Comparison of ENCODE assay signal across 1 cellular context in the genomic region with DNA sequence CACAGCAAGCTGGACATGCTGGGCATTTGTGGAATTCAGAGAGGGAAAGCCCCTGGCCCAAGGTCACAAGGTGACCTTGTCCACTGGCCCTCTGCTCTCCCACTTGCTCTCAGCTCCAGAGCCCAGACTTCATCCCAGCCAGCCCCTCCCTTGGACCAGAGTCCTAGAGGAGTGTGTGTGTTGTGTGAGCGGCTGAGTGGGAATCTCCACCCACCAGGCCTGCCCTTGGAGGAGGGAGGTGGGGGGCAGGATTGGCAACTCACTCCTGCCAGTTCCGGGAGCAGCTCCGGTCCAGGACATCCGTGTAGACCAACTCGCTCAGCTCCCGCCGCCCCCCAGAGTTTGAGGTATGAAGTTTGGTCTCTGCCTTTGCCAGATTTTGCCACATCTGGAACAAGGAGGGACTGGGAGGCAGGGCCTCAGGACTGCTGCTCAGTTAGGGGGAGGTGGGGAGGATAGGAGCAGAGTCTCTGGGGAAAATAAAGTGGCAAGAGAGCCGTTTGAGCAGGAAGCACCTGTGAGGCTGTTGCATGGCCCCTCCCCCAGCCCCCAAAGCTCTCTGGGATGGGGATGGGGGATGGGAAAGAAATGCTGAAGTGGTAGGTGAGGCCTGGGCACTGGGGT.
TF ChIP-seq lines count a peak whose summit lies in the region.

No MANE protein-coding gene starts in this region.

TF ChIP-seq in HepG2, 621 proteins besides CTCF, POLR2A, EP300 and RAD21 (continued from another document and continues in another):
- TF ChIP-seq, protein P1, sequence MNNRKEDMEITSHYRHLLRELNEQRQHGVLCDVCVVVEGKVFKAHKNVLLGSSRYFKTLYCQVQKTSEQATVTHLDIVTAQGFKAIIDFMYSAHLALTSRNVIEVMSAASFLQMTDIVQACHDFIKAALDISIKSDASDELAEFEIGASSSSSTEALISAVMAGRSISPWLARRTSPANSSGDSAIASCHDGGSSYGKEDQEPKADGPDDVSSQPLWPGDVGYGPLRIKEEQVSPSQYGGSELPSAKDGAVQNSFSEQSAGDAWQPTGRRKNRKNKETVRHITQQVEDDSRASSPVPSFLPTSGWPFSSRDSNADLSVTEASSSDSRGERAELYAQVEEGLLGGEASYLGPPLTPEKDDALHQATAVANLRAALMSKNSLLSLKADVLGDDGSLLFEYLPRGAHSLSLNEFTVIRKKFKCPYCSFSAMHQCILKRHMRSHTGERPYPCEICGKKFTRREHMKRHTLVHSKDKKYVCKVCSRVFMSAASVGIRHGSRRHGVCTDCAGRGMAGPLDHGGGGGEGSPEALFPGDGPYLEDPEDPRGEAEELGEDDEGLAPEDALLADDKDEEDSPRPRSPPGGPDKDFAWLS (CRISPR knock-in tag; IDR thresholded peaks at IDR 0.05; ENCODE audit: borderline replicate concordance): no peak
- TF ChIP-seq, protein P2, sequence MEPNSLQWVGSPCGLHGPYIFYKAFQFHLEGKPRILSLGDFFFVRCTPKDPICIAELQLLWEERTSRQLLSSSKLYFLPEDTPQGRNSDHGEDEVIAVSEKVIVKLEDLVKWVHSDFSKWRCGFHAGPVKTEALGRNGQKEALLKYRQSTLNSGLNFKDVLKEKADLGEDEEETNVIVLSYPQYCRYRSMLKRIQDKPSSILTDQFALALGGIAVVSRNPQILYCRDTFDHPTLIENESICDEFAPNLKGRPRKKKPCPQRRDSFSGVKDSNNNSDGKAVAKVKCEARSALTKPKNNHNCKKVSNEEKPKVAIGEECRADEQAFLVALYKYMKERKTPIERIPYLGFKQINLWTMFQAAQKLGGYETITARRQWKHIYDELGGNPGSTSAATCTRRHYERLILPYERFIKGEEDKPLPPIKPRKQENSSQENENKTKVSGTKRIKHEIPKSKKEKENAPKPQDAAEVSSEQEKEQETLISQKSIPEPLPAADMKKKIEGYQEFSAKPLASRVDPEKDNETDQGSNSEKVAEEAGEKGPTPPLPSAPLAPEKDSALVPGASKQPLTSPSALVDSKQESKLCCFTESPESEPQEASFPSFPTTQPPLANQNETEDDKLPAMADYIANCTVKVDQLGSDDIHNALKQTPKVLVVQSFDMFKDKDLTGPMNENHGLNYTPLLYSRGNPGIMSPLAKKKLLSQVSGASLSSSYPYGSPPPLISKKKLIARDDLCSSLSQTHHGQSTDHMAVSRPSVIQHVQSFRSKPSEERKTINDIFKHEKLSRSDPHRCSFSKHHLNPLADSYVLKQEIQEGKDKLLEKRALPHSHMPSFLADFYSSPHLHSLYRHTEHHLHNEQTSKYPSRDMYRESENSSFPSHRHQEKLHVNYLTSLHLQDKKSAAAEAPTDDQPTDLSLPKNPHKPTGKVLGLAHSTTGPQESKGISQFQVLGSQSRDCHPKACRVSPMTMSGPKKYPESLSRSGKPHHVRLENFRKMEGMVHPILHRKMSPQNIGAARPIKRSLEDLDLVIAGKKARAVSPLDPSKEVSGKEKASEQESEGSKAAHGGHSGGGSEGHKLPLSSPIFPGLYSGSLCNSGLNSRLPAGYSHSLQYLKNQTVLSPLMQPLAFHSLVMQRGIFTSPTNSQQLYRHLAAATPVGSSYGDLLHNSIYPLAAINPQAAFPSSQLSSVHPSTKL (CRISPR knock-in tag; IDR thresholded peaks at IDR 0.05): peak; percentile 63
- TF ChIP-seq MED1 (CRISPR knock-in tag; IDR thresholded peaks at IDR 0.05) (peak; percentile 50), SOX13 (IDR thresholded peaks at IDR 0.05) (no peak), SOX13 (CRISPR knock-in tag; conservative IDR thresholded peaks at IDR 0.05 in 1 of 2, IDR thresholded peaks at IDR 0.05 in 1 of 2) (no peak; a peak in 1 of 4 replicates), FOXO4 (CRISPR knock-in tag; conservative IDR thresholded peaks at IDR 0.05) (0 out of 2 replicates have a peak, but pooled peaks have one; percentile 71), TEAD3 (CRISPR knock-in tag; optimal IDR thresholded peaks at IDR 0.05; ENCODE audit: borderline replicate concordance) (peak; percentile 58), ATF1 (CRISPR knock-in tag; IDR thresholded peaks at IDR 0.05) (peak; percentile 39; the same call in 1 of the 2 replicates), HDAC2 (CRISPR knock-in tag; IDR thresholded peaks at IDR 0.05) (peak; percentile 65; the same call in 1 of the 2 replicates), BCL3 (CRISPR knock-in tag; IDR thresholded peaks at IDR 0.05) (peak; percentile 95), RFXAP (CRISPR knock-in tag; IDR thresholded peaks at IDR 0.05; ENCODE audit: borderline replicate concordance) (0 out of 2 replicates have a peak, but pooled peaks have one; percentile 10), SP5 (CRISPR knock-in tag; IDR thresholded peaks at IDR 0.05; ENCODE audit: borderline replicate concordance, low read depth) (peak; percentile 86; the same call in 1 of the 2 replicates), SAFB2 (CRISPR knock-in tag; IDR thresholded peaks at IDR 0.05; ENCODE audit: borderline replicate concordance, low read depth) (no peak), SALL2 (CRISPR knock-in tag; IDR thresholded peaks at IDR 0.05) (no peak), PREB (CRISPR knock-in tag; IDR thresholded peaks at IDR 0.05) (no peak), ZNF580 (CRISPR knock-in tag; IDR thresholded peaks at IDR 0.05; ENCODE audit: borderline replicate concordance, low read depth) (peak; percentile 59; the same call in 1 of the 2 replicates), ARNT (IDR thresholded peaks at IDR 0.05) (no peak), HOXA3 (CRISPR knock-in tag; IDR thresholded peaks at IDR 0.05) (peak; percentile 57; the same call in 1 of the 2 replicates), NR2C2 (CRISPR knock-in tag; IDR thresholded peaks at IDR 0.05; ENCODE audit: borderline replicate concordance) (0 out of 2 replicates have a peak, but pooled peaks have one; percentile 41), ZNF687 (CRISPR knock-in tag; IDR thresholded peaks at IDR 0.05) (peak; percentile 84), ZNF101 (CRISPR knock-in tag; IDR thresholded peaks at IDR 0.05; ENCODE audit: borderline replicate concordance, low read depth) (no peak), MBNL3 (CRISPR knock-in tag; conservative IDR thresholded peaks at IDR 0.05) (no peak), ZSCAN25 (CRISPR knock-in tag; IDR thresholded peaks at IDR 0.05) (0 out of 2 replicates have a peak, but pooled peaks have one; percentile 5), ZNF547 (CRISPR knock-in tag; IDR thresholded peaks at IDR 0.05) (0 out of 2 replicates have a peak, but pooled peaks have one; percentile 19), SP4 (CRISPR knock-in tag; IDR thresholded peaks at IDR 0.05) (0 out of 2 replicates have a peak, but pooled peaks have one; percentile 53), POLR2AphosphoS5 (IDR thresholded peaks at IDR 0.05; ENCODE audit: low read depth, low read length) (peak; percentile 25; the same call in 1 of the 2 replicates), XRCC5 (optimal IDR thresholded peaks at IDR 0.05; ENCODE audit: low read length) (peak; percentile 43), ZBTB20 (CRISPR knock-in tag; IDR thresholded peaks at IDR 0.05; ENCODE audit: borderline replicate concordance, low read depth) (peak; percentile 36; the same call in 1 of the 2 replicates), MIER3 (CRISPR knock-in tag; IDR thresholded peaks at IDR 0.05; ENCODE audit: borderline replicate concordance) (peak; percentile 43; the same call in 1 of the 2 replicates), ZNF350 (CRISPR knock-in tag; IDR thresholded peaks at IDR 0.05; ENCODE audit: borderline replicate concordance, low read depth) (peak; percentile 81), SIX4 (CRISPR knock-in tag; IDR thresholded peaks at IDR 0.05) (no peak)
- TF ChIP-seq, protein P3, sequence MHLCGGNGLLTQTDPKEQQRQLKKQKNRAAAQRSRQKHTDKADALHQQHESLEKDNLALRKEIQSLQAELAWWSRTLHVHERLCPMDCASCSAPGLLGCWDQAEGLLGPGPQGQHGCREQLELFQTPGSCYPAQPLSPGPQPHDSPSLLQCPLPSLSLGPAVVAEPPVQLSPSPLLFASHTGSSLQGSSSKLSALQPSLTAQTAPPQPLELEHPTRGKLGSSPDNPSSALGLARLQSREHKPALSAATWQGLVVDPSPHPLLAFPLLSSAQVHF (CRISPR knock-in tag; IDR thresholded peaks at IDR 0.05): no peak
- TF ChIP-seq, protein P4, sequence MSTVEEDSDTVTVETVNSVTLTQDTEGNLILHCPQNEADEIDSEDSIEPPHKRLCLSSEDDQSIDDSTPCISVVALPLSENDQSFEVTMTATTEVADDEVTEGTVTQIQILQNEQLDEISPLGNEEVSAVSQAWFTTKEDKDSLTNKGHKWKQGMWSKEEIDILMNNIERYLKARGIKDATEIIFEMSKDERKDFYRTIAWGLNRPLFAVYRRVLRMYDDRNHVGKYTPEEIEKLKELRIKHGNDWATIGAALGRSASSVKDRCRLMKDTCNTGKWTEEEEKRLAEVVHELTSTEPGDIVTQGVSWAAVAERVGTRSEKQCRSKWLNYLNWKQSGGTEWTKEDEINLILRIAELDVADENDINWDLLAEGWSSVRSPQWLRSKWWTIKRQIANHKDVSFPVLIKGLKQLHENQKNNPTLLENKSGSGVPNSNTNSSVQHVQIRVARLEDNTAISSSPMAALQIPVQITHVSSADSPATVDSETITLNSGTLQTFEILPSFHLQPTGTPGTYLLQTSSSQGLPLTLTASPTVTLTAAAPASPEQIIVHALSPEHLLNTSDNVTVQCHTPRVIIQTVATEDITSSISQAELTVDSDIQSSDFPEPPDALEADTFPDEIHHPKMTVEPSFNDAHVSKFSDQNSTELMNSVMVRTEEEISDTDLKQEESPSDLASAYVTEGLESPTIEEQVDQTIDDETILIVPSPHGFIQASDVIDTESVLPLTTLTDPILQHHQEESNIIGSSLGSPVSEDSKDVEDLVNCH (CRISPR knock-in tag; IDR thresholded peaks at IDR 0.05): no peak
- TF ChIP-seq, protein P5, sequence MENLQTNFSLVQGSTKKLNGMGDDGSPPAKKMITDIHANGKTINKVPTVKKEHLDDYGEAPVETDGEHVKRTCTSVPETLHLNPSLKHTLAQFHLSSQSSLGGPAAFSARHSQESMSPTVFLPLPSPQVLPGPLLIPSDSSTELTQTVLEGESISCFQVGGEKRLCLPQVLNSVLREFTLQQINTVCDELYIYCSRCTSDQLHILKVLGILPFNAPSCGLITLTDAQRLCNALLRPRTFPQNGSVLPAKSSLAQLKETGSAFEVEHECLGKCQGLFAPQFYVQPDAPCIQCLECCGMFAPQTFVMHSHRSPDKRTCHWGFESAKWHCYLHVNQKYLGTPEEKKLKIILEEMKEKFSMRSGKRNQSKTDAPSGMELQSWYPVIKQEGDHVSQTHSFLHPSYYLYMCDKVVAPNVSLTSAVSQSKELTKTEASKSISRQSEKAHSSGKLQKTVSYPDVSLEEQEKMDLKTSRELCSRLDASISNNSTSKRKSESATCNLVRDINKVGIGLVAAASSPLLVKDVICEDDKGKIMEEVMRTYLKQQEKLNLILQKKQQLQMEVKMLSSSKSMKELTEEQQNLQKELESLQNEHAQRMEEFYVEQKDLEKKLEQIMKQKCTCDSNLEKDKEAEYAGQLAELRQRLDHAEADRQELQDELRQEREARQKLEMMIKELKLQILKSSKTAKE (CRISPR knock-in tag; IDR thresholded peaks at IDR 0.05; ENCODE audit: borderline replicate concordance): 0 out of 2 replicates have a peak, but pooled peaks have one; percentile 55
